ENCODE assay signal across 13 cellular contexts in genomic region chr3:172514678-172515077, GRCh38. TPM values are rescaled to one million over a fixed set of nuclear protein-coding genes. Genes with fewer than 3 reads are reported as not detected.
DNase-seq lines count a peak whose midpoint lies in the region; ATAC-seq and TF ChIP-seq lines count a peak whose summit lies in the region.
"Had no signal": no experiment of that assay in that cellular context is flagged by ENCODE, and none has a peak within 500 bp of the region (broad histone marks: within the 10 kb centered on the region; RNA-seq: fewer than 3 reads in every experiment).

No MANE protein-coding gene starts in this region.

- no peak overlapping the region for H3K23ac ChIP-seq in mesendoderm (ENCODE audit: low read length)

- H3K27me3 Mint-ChIP-seq in MCF 10A (ENCODE audit: insufficient read depth, unreplicated experiment) (no peaks in the 10 kb centered on the region), chondrocyte (ENCODE audit: low read depth) (peaks cover 15% of the 10 kb centered on the region), glutamatergic neuron (ENCODE audit: unreplicated experiment) (no peaks in the 10 kb centered on the region)
- H3K27me3 Mint-ChIP-seq in activated CD4-positive, alpha-beta memory T cell treated with anti-CD3 and anti-CD28 coated beads, Interleukin-2, amount 10 ng/mL, durations not matched to agents 7 days and 5 days, result no peaks in the 10 kb centered on the region

- H3K18ac ChIP-seq in mesendoderm (ENCODE audit: low read length), result no peak overlapping the region

- no peak for TF ChIP-seq EP300 in transverse colon (IDR thresholded peaks at IDR 0.05; ENCODE audit: low read depth)

- H2BK5ac ChIP-seq in mesendoderm (ENCODE audit: low read length), result no peak overlapping the region

- WGBS in mesendoderm (ENCODE audit: extremely low coverage, insufficient coverage, low lambda C conversion rate), result no CpG with 5 or more reads among the region's 4 CpGs
- WGBS in transverse colon (ENCODE audit: low coverage in 1 of 2), 2 donors, result 88 to 90% methylated on average over 4 of the region's 4 CpGs

- H3K56ac ChIP-seq in mesendoderm (ENCODE audit: low read length), result no peak overlapping the region

- intact Hi-C loops in breast epithelium (cut with DNase I; ENCODE audit: low total_unique reads), result no loop called here
- intact Hi-C loops in MCF 10A (cut with micrococcal nuclease), result no loop called here
- intact Hi-C loops in transverse colon (cut with DNase I; ENCODE audit: low total_unique reads), result no loop called here

- H3K4me2 ChIP-seq in mesendoderm (ENCODE audit: low read length), result no peak overlapping the region

- H3K79me2 ChIP-seq in mesendoderm (ENCODE audit: control insufficient read depth, insufficient read depth, low read length), result no peaks in the 10 kb centered on the region

- H3K4me1 Mint-ChIP-seq in MCF 10A (ENCODE audit: insufficient read depth, unreplicated experiment) (peaks cover 14% of the 10 kb centered on the region), chondrocyte (ENCODE audit: low read depth) (peaks cover 16% of the 10 kb centered on the region), glutamatergic neuron (ENCODE audit: low read depth, unreplicated experiment) (no peaks in the 10 kb centered on the region)
- peaks cover 89% of the 10 kb centered on the region for H3K4me1 Mint-ChIP-seq in activated CD4-positive, alpha-beta memory T cell treated with anti-CD3 and anti-CD28 coated beads, Interleukin-2, amount 10 ng/mL, durations not matched to agents 7 days and 5 days

- no peak overlapping the region for H4K5ac ChIP-seq in mesendoderm (ENCODE audit: low read length)

- H3K27ac ChIP-seq in breast epithelium, result peak overlapping the region; percentile 43 to 84
- no peak overlapping the region for H3K27ac ChIP-seq in mesendoderm (ENCODE audit: low read depth, low read length)
- peak overlapping the region; percentile 82 to 92 (median 87) for H3K27ac ChIP-seq in transverse colon

- CTCF ChIA-PET in MCF 10A (lab: Yijun Ruan, JAX), result interaction anchor here (0.7 to 3.3 kb wide), 5 partner anchors 37 to 159 kb away, joined by 3 to 23 read pairs (median 4); no protein-coding TSS in a partner anchor
- CTCF ChIA-PET in activated CD4-positive, alpha-beta memory T cell treated with anti-CD3 and anti-CD28 coated beads, Interleukin-2, amount 10 ng/mL, durations not matched to agents 7 days and 5 days (lab: Charles Lee), result interaction anchor here (1.1 to 7.6 kb wide), 3 partner anchors 80 to 152 kb away, joined by 3 to 98 read pairs (median 6); no protein-coding TSS in a partner anchor

- H3K4me3 ChIP-seq in breast epithelium, result no peak overlapping the region
- no peak overlapping the region for H3K4me3 ChIP-seq in mesendoderm (ENCODE audit: low read length)
- H3K4me3 ChIP-seq in transverse colon, result no peak overlapping the region

- H3K9ac ChIP-seq in mesendoderm (ENCODE audit: low read length), result no peak overlapping the region

- peaks cover 6 to 22% of the 10 kb centered on the region in 2 donors for H3K4me1 ChIP-seq in breast epithelium
- no peaks in the 10 kb centered on the region for H3K4me1 ChIP-seq in mesendoderm (ENCODE audit: control insufficient read depth, low read depth, low read length)
- peaks cover 35 to 76% (median 58%) of the 10 kb centered on the region in 4 donors for H3K4me1 ChIP-seq in transverse colon

- H3K27ac Mint-ChIP-seq in MCF 10A (ENCODE audit: low read depth, unreplicated experiment) (no peak overlapping the region), chondrocyte (ENCODE audit: unreplicated experiment) (no peak overlapping the region), glutamatergic neuron (ENCODE audit: unreplicated experiment) (no peak overlapping the region)
- peak overlapping the region; percentile 87 for H3K27ac Mint-ChIP-seq in activated CD4-positive, alpha-beta memory T cell treated with anti-CD3 and anti-CD28 coated beads, Interleukin-2, amount 10 ng/mL, durations not matched to agents 7 days and 5 days

- no peak overlapping the region for H2BK120ac ChIP-seq in mesendoderm (ENCODE audit: low read depth, low read length)

- no TSS peak for BruUV-seq in MCF 10A (replicated peaks; lab: Mats Ljungman, UMichigan)

- in situ Hi-C loops in transverse colon (cut with MboI; ENCODE audit: low pct_ligation_motif_present in 1 of 4, low pct_unique_long_range_greater_than_20kb in 1 of 4, low sequenced_read_pairs in 3 of 4), result no loop called here

- DNase-seq in breast epithelium (ENCODE audit: low spot score in 2 of 2) (no peak), MCF 10A (ENCODE audit: unreplicated experiment) (no peak), mesendoderm (peak; percentile 25), transverse colon (no peak), chondrocyte (ENCODE audit: low spot score) (no peak), glutamatergic neuron (no peak)
- DNase-seq in activated CD4-positive, alpha-beta memory T cell treated with anti-CD3 and anti-CD28 coated beads, Interleukin-2, amount 10 ng/mL, durations not matched to agents 7 days and 5 days, result no peak
- DNase-seq: amniotic stem cell; DMS79; GOT3; NCI-H2107; stimulated activated CD4-positive, alpha-beta T cell treated with anti-CD3 and anti-CD28 coated beads, Interleukin-12 subunit alpha, Interleukin-12 subunit beta, amount 100 ng/mL, for 4 hours had no signal

- TF ChIP-seq POLR2A in breast epithelium (IDR thresholded peaks at IDR 0.05) (no peak), transverse colon (IDR thresholded peaks at IDR 0.05) (no peak)

- H3K9me3 Mint-ChIP-seq in MCF 10A (ENCODE audit: unreplicated experiment) (no peaks in the 10 kb centered on the region), chondrocyte (ENCODE audit: low read depth) (no peaks in the 10 kb centered on the region), glutamatergic neuron (ENCODE audit: unreplicated experiment) (no peaks in the 10 kb centered on the region)
- no peaks in the 10 kb centered on the region for H3K9me3 Mint-ChIP-seq in activated CD4-positive, alpha-beta memory T cell treated with anti-CD3 and anti-CD28 coated beads, Interleukin-2, amount 10 ng/mL, durations not matched to agents 7 days and 5 days

- TF ChIP-seq CTCF in breast epithelium (IDR thresholded peaks at IDR 0.05) (no peak), MCF 10A (IDR thresholded peaks at IDR 0.05; ENCODE audit: unreplicated experiment) (no peak), transverse colon (IDR thresholded peaks at IDR 0.05) (no peak), chondrocyte (IDR thresholded peaks at IDR 0.05) (no peak), glutamatergic neuron (IDR thresholded peaks at IDR 0.05; ENCODE audit: partially characterized antibody, unreplicated experiment) (no peak)

- H3K4ac ChIP-seq in mesendoderm (ENCODE audit: low read depth, low read length), result no peak overlapping the region

- no peak for ATAC-seq in GM21515 (IDR thresholded peaks at IDR 0.05; ENCODE audit: unreplicated experiment)

- no peak overlapping the region for H2AK5ac ChIP-seq in mesendoderm (ENCODE audit: low read length)

- H2BK15ac ChIP-seq in mesendoderm (replicated peaks; ENCODE audit: low read depth), result no peak overlapping the region

- H3K79me1 ChIP-seq in mesendoderm (ENCODE audit: low read length), result no peaks in the 10 kb centered on the region

- no peaks in the 10 kb centered on the region for H3K36me3 Mint-ChIP-seq in MCF 10A (ENCODE audit: insufficient read depth, unreplicated experiment)
- H3K36me3 Mint-ChIP-seq in activated CD4-positive, alpha-beta memory T cell treated with anti-CD3 and anti-CD28 coated beads, Interleukin-2, amount 10 ng/mL, durations not matched to agents 7 days and 5 days (ENCODE audit: low read depth), result peaks cover 96% of the 10 kb centered on the region
- H3K36me3 Mint-ChIP-seq in chondrocyte (ENCODE audit: low read depth), result no peaks in the 10 kb centered on the region
- H3K36me3 Mint-ChIP-seq in glutamatergic neuron (ENCODE audit: unreplicated experiment), result no peaks in the 10 kb centered on the region

- H3K27me3 ChIP-seq in breast epithelium, result no peaks in the 10 kb centered on the region
- no peaks in the 10 kb centered on the region for H3K27me3 ChIP-seq in mesendoderm (ENCODE audit: insufficient read depth, low read length, poor library complexity)
- H3K27me3 ChIP-seq in transverse colon, result no peaks in the 10 kb centered on the region

- H3K36me3 ChIP-seq in breast epithelium (no peaks in the 10 kb centered on the region), mesendoderm (ENCODE audit: control insufficient read depth, insufficient read depth, low read length) (no peaks in the 10 kb centered on the region), transverse colon (peaks cover 0 to 31% (median 10%) of the 10 kb centered on the region in 4 donors)

- POLR2A ChIA-PET in MCF 10A (lab: Yijun Ruan, JAX), result interaction anchor here (1.0 to 2.6 kb wide), 2 partner anchors 27 to 81 kb away, joined by 3 to 24 read pairs; no protein-coding TSS in a partner anchor
- POLR2A ChIA-PET in activated CD4-positive, alpha-beta memory T cell treated with anti-CD3 and anti-CD28 coated beads, Interleukin-2, amount 10 ng/mL, durations not matched to agents 7 days and 5 days (lab: Charles Lee), result interaction anchor here (0.9 to 5.3 kb wide), 7 partner anchors 7 to 236 kb away, joined by 3 to 61 read pairs (median 4); partner anchors contain the start of genes ECT2 and TNFSF10

- H3K4me3 Mint-ChIP-seq in MCF 10A (ENCODE audit: unreplicated experiment), result no peak overlapping the region
- H3K4me3 Mint-ChIP-seq in activated CD4-positive, alpha-beta memory T cell treated with anti-CD3 and anti-CD28 coated beads, Interleukin-2, amount 10 ng/mL, durations not matched to agents 7 days and 5 days, result no peak overlapping the region
- no peak overlapping the region for H3K4me3 Mint-ChIP-seq in chondrocyte (ENCODE audit: unreplicated experiment)
- H3K4me3 Mint-ChIP-seq in glutamatergic neuron (ENCODE audit: unreplicated experiment), result no peak overlapping the region

- no peaks in the 10 kb centered on the region for H3K9me3 ChIP-seq in breast epithelium
- H3K9me3 ChIP-seq in transverse colon, result no peaks in the 10 kb centered on the region

- no peak overlapping the region for H4K8ac ChIP-seq in mesendoderm (ENCODE audit: low read depth, low read length)

RNA-seq across cellular contexts. Expression of gene TNFSF10, which starts 8.6 kb away (rescaled TPM):
- total RNA-seq in breast epithelium, result 100 to 1,000 TPM in 2 of 3 donors, 10 to 100 TPM in 1; 37.0 to 294 (median 155) TPM
- total RNA-seq in MCF 10A (2022), result 0.25 and 0.54 TPM in 2 replicates
- total RNA-seq in activated CD4-positive, alpha-beta memory T cell treated with anti-CD3 and anti-CD28 coated beads, Interleukin-2, amount 10 ng/mL, durations not matched to agents 7 days and 5 days, result 100 to 1,000 TPM; 118 to 119 TPM
- 0.01 TPM for polyA plus RNA-seq in mesendoderm (2013, experiment 1 of 2)
- 0.04 TPM for polyA plus RNA-seq in mesendoderm (2013, experiment 2 of 2)
- total RNA-seq in transverse colon, result 100 to 1,000 TPM in 3 of 4 donors, 10 to 100 TPM in 1; 73.8 to 150 (median 125) TPM
- not detected in 3 replicates for total RNA-seq in chondrocyte
- total RNA-seq in glutamatergic neuron (ENCODE audit: unreplicated experiment), result not detected

Comparison
In these comparisons a context has a peak if more than half of its experiments do, and no peak if none do; other contexts are left out.
1. RNA of gene TNFSF10, which starts 8.6 kb away (total RNA-seq): 37.0 to 294 TPM in breast epithelium, 73.8 to 150 TPM in transverse colon and 118 to 119 TPM in activated CD4-positive, alpha-beta memory T cell treated with anti-CD3 and anti-CD28 coated beads, Interleukin-2, amount 10 ng/mL, durations not matched to agents 7 days and 5 days; 0.25 to 0.54 TPM in MCF 10A, not detected in chondrocyte and not detected in glutamatergic neuron (single experiment); every median in the first group is over 10 times any median in the second.